ENCODE assay signal across 8 cellular contexts in the genomic region with DNA sequence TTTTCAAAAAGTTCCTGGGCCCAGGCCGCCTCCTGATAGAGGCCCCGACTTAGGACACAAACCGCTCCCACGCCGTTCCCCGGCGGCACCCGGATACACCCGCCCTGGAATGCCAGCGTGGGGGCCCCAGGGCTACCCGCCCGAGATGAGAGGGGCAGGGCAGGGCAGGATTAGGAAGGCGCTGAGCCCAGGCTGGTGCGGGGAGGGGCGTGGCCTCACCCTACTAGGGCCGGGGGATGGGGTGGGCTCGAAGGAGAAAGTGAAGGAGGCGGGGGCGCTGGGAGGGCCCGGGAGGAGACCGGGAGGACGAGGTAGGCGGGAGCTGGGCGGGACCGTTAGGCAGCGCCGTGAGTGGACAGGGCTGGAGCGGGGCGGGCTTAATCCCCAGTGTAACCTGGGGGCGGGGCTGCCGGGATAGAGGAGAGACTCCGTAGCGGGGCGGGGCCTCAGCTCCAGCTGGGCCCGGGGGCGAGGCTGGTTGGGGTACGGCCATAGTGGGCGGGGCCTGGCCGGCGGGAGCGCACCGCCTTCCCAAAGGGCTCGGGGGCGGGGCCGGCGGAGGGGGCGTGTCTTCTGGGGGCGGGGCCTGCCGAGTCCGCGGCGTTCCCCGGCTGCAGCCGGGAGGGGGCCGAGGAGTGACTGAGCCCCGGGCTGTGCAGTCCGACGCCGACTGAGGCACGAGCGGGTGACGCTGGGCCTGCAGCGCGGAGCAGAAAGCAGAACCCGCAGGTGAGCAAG. TPM values are rescaled to one million over a fixed set of nuclear protein-coding genes. Genes with fewer than 3 reads are reported as not detected.
DNase-seq lines count a peak whose midpoint lies in the region; ATAC-seq and TF ChIP-seq lines count a peak whose summit lies in the region.

A gene with protein sequence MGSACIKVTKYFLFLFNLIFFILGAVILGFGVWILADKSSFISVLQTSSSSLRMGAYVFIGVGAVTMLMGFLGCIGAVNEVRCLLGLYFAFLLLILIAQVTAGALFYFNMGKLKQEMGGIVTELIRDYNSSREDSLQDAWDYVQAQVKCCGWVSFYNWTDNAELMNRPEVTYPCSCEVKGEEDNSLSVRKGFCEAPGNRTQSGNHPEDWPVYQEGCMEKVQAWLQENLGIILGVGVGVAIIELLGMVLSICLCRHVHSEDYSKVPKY (plus strand): TSS at position 656 of the 738 bp plus-strand sequence. CDS start 29,000 bp downstream, outside the sequence.

- ATAC-seq in CD4-positive, alpha-beta T cell (ENCODE audit: poor library complexity) = peak; percentile 67
- ATAC-seq in GM19397 (IDR thresholded peaks at IDR 0.05; ENCODE audit: unreplicated experiment) (peak; percentile 80), HG03571 (IDR thresholded peaks at IDR 0.05; ENCODE audit: unreplicated experiment) (peak; percentile 71), right lobe of liver (peak; percentile 87 to 96 (median 93))

- intact Hi-C loops in CD4-positive, alpha-beta T cell (cut with DNase I, micrococcal nuclease) = loop anchor here in 1 of 2 experiments (2.0 to 10.0 kb wide), 3 partner anchors 32 to 790 kb away; partner anchors contain the start of gene PRDM11
- intact Hi-C loops in right lobe of liver (cut with DNase I) = no loop called here

- CTCF ChIA-PET in CD4-positive, alpha-beta T cell (lab: Charles Lee) = interaction anchor here (1.4 to 13.1 kb wide), 3 partner anchors 8 to 52 kb away, joined by 5 to 168 read pairs (median 11); no protein-coding TSS in a partner anchor

- 3% methylated on average over 17 of the region's 65 CpGs for WGBS in right lobe of liver (ENCODE audit: insufficient coverage, low coverage, low lambda C conversion rate, missing lambda C conversion rate)

- peak within 1 kb of the TSS; percentile 74 for H3K27ac ChIP-seq in CD4-positive, alpha-beta T cell (ENCODE audit: low read depth, low read length)
- peak within 1 kb of the TSS; percentile 93 to 98 (median 93) for H3K27ac ChIP-seq in right lobe of liver

- no peaks in the 10 kb centered on the region for H3K9me3 ChIP-seq in CD4-positive, alpha-beta T cell (ENCODE audit: control insufficient read depth, low read length)
- no peaks in the 10 kb centered on the region for H3K9me3 ChIP-seq in right lobe of liver

- H3K27ac Mint-ChIP-seq in CD4-positive, alpha-beta T cell = peak within 1 kb of the TSS; percentile 85

- H3K4me1 ChIP-seq in right lobe of liver = peaks cover 0 to 20% (median 9%) of the 10 kb centered on the region in 4 donors

- no peaks in the 10 kb centered on the region for H3K9me3 Mint-ChIP-seq in CD4-positive, alpha-beta T cell

- POLR2A ChIA-PET in CD4-positive, alpha-beta T cell (lab: Charles Lee) = interaction anchor here (0.5 to 3.8 kb wide), 11 partner anchors 9 to 52 kb away, joined by 3 to 38 read pairs (median 5); no protein-coding TSS in a partner anchor

- TF ChIP-seq POLR2A in right lobe of liver (IDR thresholded peaks at IDR 0.05) = peak; percentile 85

- H3K27me3 ChIP-seq in CD4-positive, alpha-beta T cell (ENCODE audit: control insufficient read depth, insufficient read depth, low read length) = no peaks in the 10 kb centered on the region
- no peaks in the 10 kb centered on the region for H3K27me3 ChIP-seq in right lobe of liver

- DNase-seq in CD4-positive, alpha-beta T cell = peak; percentile 88 to 98 (median 96)
- DNase-seq in NCI-H774 (lab: John Stamatoyannopoulos, UW) = peak; percentile 97
- DNase-seq in activated CD4-positive, alpha-beta T cell treated with anti-CD3 and anti-CD28 coated beads, Interleukin-2, amount 50 U/mL, for 48 hours = peak; percentile 100
- peak; percentile 90 to 99 for DNase-seq in dermis microvascular lymphatic vessel endothelial cell (ENCODE audit: low read depth in 2 of 2)
- peak; percentile 100 for DNase-seq in right lobe of liver
- DNase-seq in stimulated activated CD4-positive, alpha-beta T cell treated with anti-CD3 and anti-CD28 coated beads, Interleukin-4, amount 100 ng/mL, for 4 hours = peak; percentile 97 to 99

- no peaks in the 10 kb centered on the region for H3K36me3 ChIP-seq in right lobe of liver

- peak within 1 kb of the TSS; percentile 95 for H3K4me3 Mint-ChIP-seq in CD4-positive, alpha-beta T cell

- peak; percentile 47 for TF ChIP-seq CTCF in CD4-positive, alpha-beta T cell (IDR thresholded peaks at IDR 0.05)
- TF ChIP-seq CTCF in right lobe of liver (IDR thresholded peaks at IDR 0.05) = peak; percentile 21 to 39 (median 32)

- no peaks in the 10 kb centered on the region for H3K27me3 Mint-ChIP-seq in CD4-positive, alpha-beta T cell

- peaks cover 77% of the 10 kb centered on the region for H3K4me1 Mint-ChIP-seq in CD4-positive, alpha-beta T cell (ENCODE audit: low read depth)

- peak within 1 kb of the TSS; percentile 67 to 70 (median 67) for H3K4me3 ChIP-seq in right lobe of liver

- H3K36me3 Mint-ChIP-seq in CD4-positive, alpha-beta T cell (ENCODE audit: low read depth) = no peaks in the 10 kb centered on the region

RNA-seq across cellular contexts. Expression of the gene that starts here (rescaled TPM):
- 10 to 100 TPM; 33.8 to 37.3 TPM for total RNA-seq in CD4-positive, alpha-beta T cell
- total RNA-seq in dermis microvascular lymphatic vessel endothelial cell (10.6 and 14.9 TPM in 2 replicates), right lobe of liver (10 to 100 TPM; 18.9 to 69.4 (median 48.6) TPM)

Comparison
In these comparisons a context has a peak if more than half of its experiments do, and no peak if none do; other contexts are left out.
1. Peak in every context shown above with its lines: DNase-seq, ATAC-seq, H3K4me3 ChIP-seq and H3K27ac ChIP-seq.